ENCODE assay signal across 17 cellular contexts in genomic region chr9:105147095-105147871, GRCh38.
"Had no signal": no experiment of that assay in that cellular context is flagged by ENCODE, and none has a peak within 500 bp of the region (broad histone marks: within the 10 kb centered on the region; RNA-seq: fewer than 3 reads in every experiment).

No MANE protein-coding gene starts in this region.

- H3K27ac ChIP-seq: dorsolateral prefrontal cortex, neural progenitor cell, prostate gland, thyroid gland had no signal

- H3K27ac Mint-ChIP-seq: memory B cell; mesothelial cell of epicardium; naive thymus-derived CD4-positive, alpha-beta T cell; nephron; neural progenitor cell; stimulated activated naive B cell treated with anti-CD40 and anti-IgM and Interleukin-4, amounts not matched to agents 10 μg/mL and 1 μg/mL and 100 μg/mL, for 72 hours; stimulated activated naive CD8-positive, alpha-beta T cell treated with anti-CD3 and anti-CD28 coated beads, Interleukin-15, Interleukin-2, amounts not matched to agents 100 ng/mL and 50 ng/mL, for 24 hours; type B pancreatic cell had no signal

- H3K9me3 Mint-ChIP-seq: memory B cell; mesothelial cell of epicardium; nephron; neural progenitor cell; stimulated activated naive B cell treated with anti-CD40 and anti-IgM and Interleukin-4, amounts not matched to agents 10 μg/mL and 1 μg/mL and 100 μg/mL, for 72 hours; stimulated activated naive CD8-positive, alpha-beta T cell treated with anti-CD3 and anti-CD28 coated beads, Interleukin-15, Interleukin-2, amounts not matched to agents 100 ng/mL and 50 ng/mL, for 24 hours; type B pancreatic cell had no signal

- ATAC-seq: left lobe of liver; naive thymus-derived CD4-positive, alpha-beta T cell; stimulated activated naive B cell treated with anti-CD40 and anti-IgM and Interleukin-4, amounts not matched to agents 10 μg/mL and 1 μg/mL and 100 μg/mL, for 72 hours had no signal

- H3K4me1 ChIP-seq: prostate gland had no signal

- H3K27me3 Mint-ChIP-seq: stimulated activated naive CD8-positive, alpha-beta T cell treated with anti-CD3 and anti-CD28 coated beads, Interleukin-15, Interleukin-2, amounts not matched to agents 100 ng/mL and 50 ng/mL, for 24 hours had no signal

- H3K36me3 Mint-ChIP-seq: memory B cell; mesothelial cell of epicardium; naive thymus-derived CD4-positive, alpha-beta T cell; neural progenitor cell; stimulated activated naive B cell treated with anti-CD40 and anti-IgM and Interleukin-4, amounts not matched to agents 10 μg/mL and 1 μg/mL and 100 μg/mL, for 72 hours; type B pancreatic cell had no signal

- H3K4me3 ChIP-seq: lung, neural progenitor cell, prostate gland, thyroid gland had no signal

- H3K27me3 ChIP-seq: dorsolateral prefrontal cortex, neural progenitor cell, thyroid gland had no signal

- H3K36me3 ChIP-seq: neural progenitor cell, prostate gland, thyroid gland had no signal

- DNase-seq: effector CD4-positive, alpha-beta T cell; naive thymus-derived CD4-positive, alpha-beta T cell; small intestine; stimulated activated CD4-positive, alpha-beta T cell treated with anti-CD3 and anti-CD28 coated beads, Interleukin-15, amount 100 ng/mL, for 24 hours; stimulated activated CD4-positive, alpha-beta T cell treated with anti-CD3 and anti-CD28 coated beads, Interleukin-2, amount 100 ng/mL, for 48 hours; stimulated activated naive B cell treated with anti-CD40 and anti-IgM and Interleukin-4, amounts not matched to agents 10 μg/mL and 1 μg/mL and 100 μg/mL, for 72 hours; thyroid gland had no signal

- H3K9ac ChIP-seq: neural progenitor cell had no signal

- H3K4me3 Mint-ChIP-seq: memory B cell; mesothelial cell of epicardium; naive thymus-derived CD4-positive, alpha-beta T cell; nephron; neural progenitor cell; stimulated activated naive B cell treated with anti-CD40 and anti-IgM and Interleukin-4, amounts not matched to agents 10 μg/mL and 1 μg/mL and 100 μg/mL, for 72 hours; stimulated activated naive CD8-positive, alpha-beta T cell treated with anti-CD3 and anti-CD28 coated beads, Interleukin-15, Interleukin-2, amounts not matched to agents 100 ng/mL and 50 ng/mL, for 24 hours; type B pancreatic cell had no signal

- H3K4me2 ChIP-seq: neural progenitor cell had no signal

- H2AFZ ChIP-seq: neural progenitor cell had no signal

- H3K9me3 ChIP-seq: prostate gland, thyroid gland had no signal
